Comparison of ENCODE assay signal across 19 cellular contexts in genomic region chr2:164793531-164793930, GRCh38.
"Had no signal": no experiment of that assay in that cellular context is flagged by ENCODE, and none has a peak within 500 bp of the region (broad histone marks: within the 10 kb centered on the region; RNA-seq: fewer than 3 reads in every experiment).

No MANE protein-coding gene starts in this region.

- H3K9me3 ChIP-seq: lower lobe of right lung, psoas muscle, right lobe of liver had no signal

- H3K27ac ChIP-seq: foreskin keratinocyte, psoas muscle, right lobe of liver, VCaP had no signal

- H3K4me1 ChIP-seq: foreskin keratinocyte, psoas muscle had no signal

- H3K4me3 ChIP-seq: lower lobe of right lung, psoas muscle, right lobe of liver had no signal

- H3K36me3 Mint-ChIP-seq: activated naive CD8-positive, alpha-beta T cell treated with anti-CD3 and anti-CD28 coated beads, Interleukin-2, amount 10 ng/mL, durations not matched to agents 7 days and 5 days; natural killer cell treated with Interleukin-12 subunit alpha and Interleukin-12 subunit beta and Interleukin-15 and Interleukin-18, amount 100 ng/mL, for 72 hours had no signal

- H3K27ac Mint-ChIP-seq: activated CD8-positive, alpha-beta T cell treated with anti-CD3 and anti-CD28 coated beads for 36 hours; activated naive CD8-positive, alpha-beta T cell treated with anti-CD3 and anti-CD28 coated beads, Interleukin-2, amount 10 ng/mL, durations not matched to agents 7 days and 5 days; activated T-cell treated with anti-CD3 and anti-CD28 coated beads, Interleukin-2, amount 50 U/mL, for 72 hours; natural killer cell treated with Interleukin-12 subunit alpha and Interleukin-12 subunit beta and Interleukin-15 and Interleukin-18, amount 100 ng/mL, for 72 hours; stimulated activated naive B cell treated with anti-CD40 and anti-IgM and Interleukin-4, amounts not matched to agents 10 μg/mL and 1 μg/mL and 100 μg/mL, for 72 hours had no signal

- H3K9me3 Mint-ChIP-seq: activated CD8-positive, alpha-beta T cell treated with anti-CD3 and anti-CD28 coated beads for 36 hours; activated naive CD8-positive, alpha-beta T cell treated with anti-CD3 and anti-CD28 coated beads, Interleukin-2, amount 10 ng/mL, durations not matched to agents 7 days and 5 days; activated T-cell treated with anti-CD3 and anti-CD28 coated beads, Interleukin-2, amount 50 U/mL, for 72 hours had no signal

- DNase-seq: activated CD8-positive, alpha-beta memory T cell treated with anti-CD3 and anti-CD28 coated beads, Interleukin-2, amount 50 U/mL, for 4 hours; activated CD8-positive, alpha-beta T cell treated with anti-CD3 and anti-CD28 coated beads for 36 hours; activated naive CD8-positive, alpha-beta T cell treated with anti-CD3 and anti-CD28 coated beads, Interleukin-2, amount 10 ng/mL, durations not matched to agents 7 days and 5 days; activated T-cell treated with anti-CD3 and anti-CD28 coated beads, Interleukin-2, amount 50 U/mL, for 72 hours; caudate nucleus; cortex of kidney; effector memory CD4-positive, alpha-beta T cell; foreskin keratinocyte; hippocampal formation; kidney glomerular epithelial cell; lower lobe of right lung; occipital lobe; psoas muscle; right lobe of liver; SHP77 treated with DMSO at 0.1 percent for 48 hours; stimulated activated CD4-positive, alpha-beta T cell treated with anti-CD3 and anti-CD28 coated beads, Interleukin-2, amount 100 ng/mL, for 24 hours; stimulated activated naive B cell treated with anti-CD40 and anti-IgM and Interleukin-4, amounts not matched to agents 10 μg/mL and 1 μg/mL and 100 μg/mL, for 72 hours had no signal

- H3K27me3 Mint-ChIP-seq: activated naive CD8-positive, alpha-beta T cell treated with anti-CD3 and anti-CD28 coated beads, Interleukin-2, amount 10 ng/mL, durations not matched to agents 7 days and 5 days; stimulated activated naive B cell treated with anti-CD40 and anti-IgM and Interleukin-4, amounts not matched to agents 10 μg/mL and 1 μg/mL and 100 μg/mL, for 72 hours had no signal

- H3K4me3 Mint-ChIP-seq: activated CD8-positive, alpha-beta T cell treated with anti-CD3 and anti-CD28 coated beads for 36 hours; activated naive CD8-positive, alpha-beta T cell treated with anti-CD3 and anti-CD28 coated beads, Interleukin-2, amount 10 ng/mL, durations not matched to agents 7 days and 5 days; activated T-cell treated with anti-CD3 and anti-CD28 coated beads, Interleukin-2, amount 50 U/mL, for 72 hours; natural killer cell treated with Interleukin-12 subunit alpha and Interleukin-12 subunit beta and Interleukin-15 and Interleukin-18, amount 100 ng/mL, for 72 hours had no signal

- H3K4me1 Mint-ChIP-seq: activated naive CD8-positive, alpha-beta T cell treated with anti-CD3 and anti-CD28 coated beads, Interleukin-2, amount 10 ng/mL, durations not matched to agents 7 days and 5 days had no signal

- H3K36me3 ChIP-seq: lower lobe of right lung, right lobe of liver had no signal

- ATAC-seq: activated CD8-positive, alpha-beta T cell treated with anti-CD3 and anti-CD28 coated beads for 36 hours; activated T-cell treated with anti-CD3 and anti-CD28 coated beads, Interleukin-2, amount 50 U/mL, for 72 hours; natural killer cell treated with Interleukin-12 subunit alpha and Interleukin-12 subunit beta and Interleukin-15 and Interleukin-18, amount 100 ng/mL, for 72 hours; psoas muscle; stimulated activated naive B cell treated with anti-CD40 and anti-IgM and Interleukin-4, amounts not matched to agents 10 μg/mL and 1 μg/mL and 100 μg/mL, for 72 hours had no signal

- H3K27me3 ChIP-seq: foreskin keratinocyte, right lobe of liver had no signal
